17 cellular contexts compared by ENCODE assay signal in genomic region chr10:101834341-101834740, GRCh38. TPM values are rescaled to one million over a fixed set of nuclear protein-coding genes. Genes with fewer than 3 reads are reported as not detected.
DNase-seq lines count a peak whose midpoint lies in the region; ATAC-seq and TF ChIP-seq lines count a peak whose summit lies in the region.
"Had no signal": no experiment of that assay in that cellular context is flagged by ENCODE, and none has a peak within 500 bp of the region (broad histone marks: within the 10 kb centered on the region; RNA-seq: fewer than 3 reads in every experiment).

No MANE protein-coding gene starts in this region.

- BruUV-seq in Calu3 (replicated peaks; lab: Mats Ljungman, UMichigan), result no TSS peak

- H3K27me3 ChIP-seq in BLaER1, result no peaks in the 10 kb centered on the region
- H3K27me3 ChIP-seq: cardiac muscle cell had no signal

- CTCF ChIA-PET in Calu3 (lab: Charles Lee), result no interaction called here

- intact Hi-C loops in Calu3 (cut with micrococcal nuclease; ENCODE audit: unreplicated experiment), result no loop called here
- intact Hi-C loops in dendritic cell treated with granulocyte-macrophage colony-stimulating factor and Interleukin-4, amounts not matched to agents 40 ng/mL and 50 ng/mL, for 4 days (cut with micrococcal nuclease), result no loop called here

- H3K9me3 ChIP-seq in BLaER1, result no peaks in the 10 kb centered on the region

- no peaks in the 10 kb centered on the region for H3K36me3 ChIP-seq in BLaER1
- H3K36me3 ChIP-seq: cardiac muscle cell had no signal

- ATAC-seq in HG03460 (IDR thresholded peaks at IDR 0.05; ENCODE audit: unreplicated experiment) (no peak), GM18867 (IDR thresholded peaks at IDR 0.05; ENCODE audit: unreplicated experiment) (no peak), HG03469 (IDR thresholded peaks at IDR 0.05; ENCODE audit: unreplicated experiment) (no peak)
- ATAC-seq: activated T-cell treated with anti-CD3 and anti-CD28 coated beads, Interleukin-2, amount 50 U/mL, for 72 hours; stimulated activated naive CD8-positive, alpha-beta T cell treated with anti-CD3 and anti-CD28 coated beads, Interleukin-15, amount 100 ng/mL, for 72 hours had no signal

- H3K36me3 Mint-ChIP-seq in Calu3 (ENCODE audit: insufficient read depth, unreplicated experiment), result peaks cover 11% of the 10 kb centered on the region
- no peaks in the 10 kb centered on the region for H3K36me3 Mint-ChIP-seq in dendritic cell treated with granulocyte-macrophage colony-stimulating factor and Interleukin-4, amounts not matched to agents 40 ng/mL and 50 ng/mL, for 4 days (ENCODE audit: low read depth)

- H3K4me1 ChIP-seq in BLaER1, result peaks cover 43% of the 10 kb centered on the region

- no peak overlapping the region for H3K9ac ChIP-seq in BLaER1

- no peak overlapping the region for H3K4me3 Mint-ChIP-seq in Calu3 (ENCODE audit: low read depth, unreplicated experiment)
- H3K4me3 Mint-ChIP-seq in dendritic cell treated with granulocyte-macrophage colony-stimulating factor and Interleukin-4, amounts not matched to agents 40 ng/mL and 50 ng/mL, for 4 days, result no peak overlapping the region

- H3K9me3 Mint-ChIP-seq in Calu3 (ENCODE audit: low read depth, unreplicated experiment), result no peaks in the 10 kb centered on the region
- H3K9me3 Mint-ChIP-seq in dendritic cell treated with granulocyte-macrophage colony-stimulating factor and Interleukin-4, amounts not matched to agents 40 ng/mL and 50 ng/mL, for 4 days, result no peaks in the 10 kb centered on the region
- H3K9me3 Mint-ChIP-seq: activated T-cell treated with anti-CD3 and anti-CD28 coated beads, Interleukin-2, amount 50 U/mL, for 72 hours; stimulated activated naive CD8-positive, alpha-beta T cell treated with anti-CD3 and anti-CD28 coated beads, Interleukin-15, amount 100 ng/mL, for 72 hours had no signal

- H3K4me2 ChIP-seq in BLaER1, result peak overlapping the region; percentile 66

- H4K20me1 ChIP-seq in BLaER1, result peaks cover 22% of the 10 kb centered on the region

- peaks cover 21% of the 10 kb centered on the region for H3K4me1 Mint-ChIP-seq in Calu3 (ENCODE audit: low read depth, unreplicated experiment)
- H3K4me1 Mint-ChIP-seq in dendritic cell treated with granulocyte-macrophage colony-stimulating factor and Interleukin-4, amounts not matched to agents 40 ng/mL and 50 ng/mL, for 4 days (ENCODE audit: low read depth), result peaks cover 66% of the 10 kb centered on the region

- peak overlapping the region; percentile 5 for H3K27ac Mint-ChIP-seq in Calu3 (ENCODE audit: unreplicated experiment)
- peak overlapping the region; percentile 56 for H3K27ac Mint-ChIP-seq in dendritic cell treated with granulocyte-macrophage colony-stimulating factor and Interleukin-4, amounts not matched to agents 40 ng/mL and 50 ng/mL, for 4 days
- H3K27ac Mint-ChIP-seq: activated T-cell treated with anti-CD3 and anti-CD28 coated beads, Interleukin-2, amount 50 U/mL, for 72 hours had no signal

- no peak overlapping the region for H3K27ac ChIP-seq in BLaER1
- H3K27ac ChIP-seq: cardiac muscle cell, epithelial cell of prostate had no signal

- H3K4me3 ChIP-seq in BLaER1, result no peak overlapping the region
- H3K4me3 ChIP-seq: cardiac muscle cell had no signal

- DNase-seq in Calu3 (no peak), OCI-M1 (lab: John Stamatoyannopoulos, UW) (peak; percentile 89)
- no peak for DNase-seq in effector CD8-positive, alpha-beta T cell (lab: John Stamatoyannopoulos, UW)
- DNase-seq: COR-L47; hippocampal formation; mesendoderm; NCI-H2081 treated with DMSO at 0.1 percent for 48 hours; stimulated activated naive CD8-positive, alpha-beta T cell treated with anti-CD3 and anti-CD28 coated beads, Interleukin-15, amount 100 ng/mL, for 72 hours; T1000 had no signal

- no peaks in the 10 kb centered on the region for H3K27me3 Mint-ChIP-seq in Calu3 (ENCODE audit: unreplicated experiment)
- peaks cover 2% of the 10 kb centered on the region for H3K27me3 Mint-ChIP-seq in dendritic cell treated with granulocyte-macrophage colony-stimulating factor and Interleukin-4, amounts not matched to agents 40 ng/mL and 50 ng/mL, for 4 days
- H3K27me3 Mint-ChIP-seq: stimulated activated naive CD8-positive, alpha-beta T cell treated with anti-CD3 and anti-CD28 coated beads, Interleukin-15, amount 100 ng/mL, for 72 hours had no signal

- no peak for TF ChIP-seq CTCF in Calu3 (IDR thresholded peaks at IDR 0.05; ENCODE audit: unreplicated experiment)

RNA-seq across cellular contexts. Expression of gene KCNIP2, which starts 9.3 kb away (rescaled TPM):
- total RNA-seq in Calu3 (2022), result 3.3 and 4.8 TPM in 2 replicates

RNA-seq across cellular contexts. Expression of gene OGA, which starts 16.1 kb away (rescaled TPM):
- total RNA-seq in Calu3 (2022), result 59.0 and 63.3 TPM in 2 replicates

RNA-seq across cellular contexts. Expression of gene NPM3, which starts 51.1 kb away (rescaled TPM):
- 51.1 and 51.5 TPM in 2 replicates for total RNA-seq in Calu3 (2022)

RNA-seq across cellular contexts. Expression of gene FGF8, which starts 58.4 kb away (rescaled TPM):
- total RNA-seq in Calu3 (2022), result not detected in 2 replicates
